In genomic region chr17:46977750-46978488, GRCh38 we compare ENCODE assay signal across 9 cellular contexts. TPM values are rescaled to one million over a fixed set of nuclear protein-coding genes. Genes with fewer than 3 reads are reported as not detected.
DNase-seq lines count a peak whose midpoint lies in the region; ATAC-seq and TF ChIP-seq lines count a peak whose summit lies in the region.
"Had no signal": no experiment of that assay in that cellular context is flagged by ENCODE, and none has a peak within 500 bp of the region (broad histone marks: within the 10 kb centered on the region; RNA-seq: fewer than 3 reads in every experiment).

No MANE protein-coding gene starts in this region.

- no peaks in the 10 kb centered on the region for H3K36me3 ChIP-seq in heart left ventricle
- H3K36me3 ChIP-seq in muscle layer of colon (ENCODE audit: insufficient read depth, low read length) = no peaks in the 10 kb centered on the region
- no peaks in the 10 kb centered on the region for H3K36me3 ChIP-seq in urinary bladder (ENCODE audit: insufficient read depth)

- intact Hi-C loops in heart left ventricle (cut with DNase I) (no loop called here), cardiac septum (cut with DNase I) (no loop called here)

- no peak for ATAC-seq in heart left ventricle
- no peak for ATAC-seq in HG02588 (IDR thresholded peaks at IDR 0.05; ENCODE audit: unreplicated experiment)
- ATAC-seq in foreskin keratinocyte = no peak

- TF ChIP-seq CTCF in heart left ventricle (IDR thresholded peaks at IDR 0.05) = no peak
- TF ChIP-seq CTCF in foreskin keratinocyte (conservative IDR thresholded peaks at IDR 0.05) = no peak

- no peak overlapping the region for H3K9ac ChIP-seq in muscle layer of colon (ENCODE audit: low read length)
- H3K9ac ChIP-seq: KMS-11 had no signal

- 12 to 22% (median 15%) methylated on average over 35 to 36 of the region's 36 CpGs for WGBS in heart left ventricle, 4 donors
- WGBS in urinary bladder = 11% methylated on average over 36 of the region's 36 CpGs

- DNase-seq in heart left ventricle (no peak), cardiac septum (ENCODE audit: low spot score) (no peak), NCI-H1436 (lab: John Stamatoyannopoulos, UW) (no peak), foreskin keratinocyte (no peak)

- no peak overlapping the region for H3K27ac ChIP-seq in heart left ventricle
- H3K27ac ChIP-seq in angular gyrus (ENCODE audit: low read depth, low read length) = peak overlapping the region; percentile 90
- no peak overlapping the region for H3K27ac ChIP-seq in muscle layer of colon (ENCODE audit: low read depth, low read length)
- no peak overlapping the region for H3K27ac ChIP-seq in urinary bladder (ENCODE audit: low read depth)
- H3K27ac ChIP-seq in foreskin keratinocyte = no peak overlapping the region
- H3K27ac ChIP-seq: KMS-11 had no signal

- TF ChIP-seq POLR2A in heart left ventricle (IDR thresholded peaks at IDR 0.05) = no peak

- H3K27me3 ChIP-seq in heart left ventricle (peaks cover 10 to 44% (median 25%) of the 10 kb centered on the region in 9 donors), muscle layer of colon (ENCODE audit: control insufficient read depth in 1 of 2, insufficient read depth in 2 of 2, low read length in 2 of 2) (peaks cover 23 to 37% of the 10 kb centered on the region in 2 donors), foreskin keratinocyte (peaks cover 88% of the 10 kb centered on the region)

- peaks cover 0 to 21% (median 14%) of the 10 kb centered on the region in 12 donors for H3K4me1 ChIP-seq in heart left ventricle
- peaks cover 7% of the 10 kb centered on the region for H3K4me1 ChIP-seq in muscle layer of colon (ENCODE audit: insufficient read depth, low read length)
- H3K4me1 ChIP-seq in urinary bladder (ENCODE audit: insufficient read depth) = no peaks in the 10 kb centered on the region
- H3K4me1 ChIP-seq in foreskin keratinocyte = no peaks in the 10 kb centered on the region

- H3K9me3 ChIP-seq in heart left ventricle (no peaks in the 10 kb centered on the region), muscle layer of colon (ENCODE audit: low read length) (no peaks in the 10 kb centered on the region)

- H3K4me3 ChIP-seq in heart left ventricle (peak overlapping the region; percentile 50 to 66 (median 62)), muscle layer of colon (ENCODE audit: low read depth in 1 of 2, low read length in 2 of 2) (peak overlapping the region; percentile 43 to 54), urinary bladder (ENCODE audit: low read depth, low read length) (peak overlapping the region; percentile 61)

RNA-seq across cellular contexts. Expression of gene RPRML, which starts 1.1 kb away (rescaled TPM):
- total RNA-seq in heart left ventricle = under 1 TPM in 3 of 9 donors, not detected in 6; 0.25 to 0.37 (median 0.29) TPM
- under 1 TPM in 1 of 2 donors, not detected in 1; 0.15 TPM for polyA plus RNA-seq in heart left ventricle
- 0.38 TPM for total RNA-seq in cardiac septum
- total RNA-seq in urinary bladder = not detected
- polyA plus RNA-seq in urinary bladder = not detected
- not detected in 2 replicates for total RNA-seq in foreskin keratinocyte
- not detected in 2 replicates for polyA plus RNA-seq in foreskin keratinocyte

RNA-seq across cellular contexts. Expression of gene GOSR2, which starts 55.0 kb away (rescaled TPM):
- total RNA-seq in heart left ventricle = 10 to 100 TPM; 20.9 to 55.1 (median 38.4) TPM
- polyA plus RNA-seq in heart left ventricle = 10 to 100 TPM; 24.3 to 53.8 TPM
- 45.9 TPM for total RNA-seq in cardiac septum
- total RNA-seq in urinary bladder = 45.9 TPM
- polyA plus RNA-seq in urinary bladder = 34.4 TPM
- total RNA-seq in foreskin keratinocyte = 34.6 and 41.1 TPM in 2 replicates
- 34.3 and 38.4 TPM in 2 replicates for polyA plus RNA-seq in foreskin keratinocyte
